ENCODE assay signal across 16 cellular contexts in genomic region chr2:106089611-106090010, GRCh38.
DNase-seq lines count a peak whose midpoint lies in the region; ATAC-seq and TF ChIP-seq lines count a peak whose summit lies in the region.
"Had no signal": no experiment of that assay in that cellular context is flagged by ENCODE, and none has a peak within 500 bp of the region (broad histone marks: within the 10 kb centered on the region; RNA-seq: fewer than 3 reads in every experiment).

No MANE protein-coding gene starts in this region.

- H3K4ac ChIP-seq in H9 (ENCODE audit: low read depth, low read length): no peak overlapping the region

- H4K5ac ChIP-seq in H9 (ENCODE audit: insufficient read length, low read depth, low read length): no peak overlapping the region

- H3K27me3 ChIP-seq in H9 (ENCODE audit: insufficient read depth, low read length): no peaks in the 10 kb centered on the region

- no peak overlapping the region for H2AFZ ChIP-seq in H9 (ENCODE audit: low read length)

- H3K9me3 Mint-ChIP-seq in activated naive CD8-positive, alpha-beta T cell (ENCODE audit: low read depth): peaks cover 7% of the 10 kb centered on the region
- peaks cover 6% of the 10 kb centered on the region for H3K9me3 Mint-ChIP-seq in activated naive CD8-positive, alpha-beta T cell treated with anti-CD3 and anti-CD28 coated beads, Interleukin-2, amount 50 U/mL, for 24 hours
- peaks cover 0 to 5% of the 10 kb centered on the region in 2 experiments; a peak in 1 of 5 replicates for H3K9me3 Mint-ChIP-seq in H9
- H3K9me3 Mint-ChIP-seq in central memory CD8-positive, alpha-beta T cell: peaks cover 7% of the 10 kb centered on the region

- no peak overlapping the region for H3K4me2 ChIP-seq in H9 (ENCODE audit: insufficient read depth, insufficient read length, low read length)

- no peak overlapping the region for H3K4me3 Mint-ChIP-seq in activated naive CD8-positive, alpha-beta T cell
- no peak overlapping the region for H3K4me3 Mint-ChIP-seq in activated naive CD8-positive, alpha-beta T cell treated with anti-CD3 and anti-CD28 coated beads, Interleukin-2, amount 50 U/mL, for 24 hours
- no peak overlapping the region for H3K4me3 Mint-ChIP-seq in H9
- no peak overlapping the region for H3K4me3 Mint-ChIP-seq in central memory CD8-positive, alpha-beta T cell

- TF ChIP-seq CTCF in H9 (conservative IDR thresholded peaks at IDR 0.05): 0 out of 3 replicates have a peak, but pooled peaks have one; percentile 10

- no peak overlapping the region for H3K18ac ChIP-seq in H9 (ENCODE audit: insufficient read length, low read depth, low read length)

- H4K20me1 ChIP-seq in H9 (ENCODE audit: control insufficient read depth, insufficient read depth, insufficient read length): no peaks in the 10 kb centered on the region

- H3K23me2 ChIP-seq in H9 (ENCODE audit: insufficient read length, low read depth, low read length, poor library complexity, severe bottlenecking): no peaks in the 10 kb centered on the region

- peak overlapping the region; percentile 90 for H3K27ac Mint-ChIP-seq in activated naive CD8-positive, alpha-beta T cell
- no peak overlapping the region for H3K27ac Mint-ChIP-seq in activated naive CD8-positive, alpha-beta T cell treated with anti-CD3 and anti-CD28 coated beads, Interleukin-2, amount 50 U/mL, for 24 hours
- no peak overlapping the region for H3K27ac Mint-ChIP-seq in H9
- peak overlapping the region; percentile 89 for H3K27ac Mint-ChIP-seq in central memory CD8-positive, alpha-beta T cell (ENCODE audit: low read depth)

- H3K36me3 Mint-ChIP-seq in activated naive CD8-positive, alpha-beta T cell: peaks cover 27% of the 10 kb centered on the region
- H3K36me3 Mint-ChIP-seq in activated naive CD8-positive, alpha-beta T cell treated with anti-CD3 and anti-CD28 coated beads, Interleukin-2, amount 50 U/mL, for 24 hours (ENCODE audit: low read depth): peaks cover 40% of the 10 kb centered on the region
- H3K36me3 Mint-ChIP-seq in H9 (ENCODE audit: insufficient read depth in 1 of 3, low read depth in 3 of 3): peaks cover 13 to 40% (median 16%) of the 10 kb centered on the region in 3 experiments; a peak in 6 of 7 replicates
- H3K36me3 Mint-ChIP-seq in central memory CD8-positive, alpha-beta T cell (ENCODE audit: insufficient read depth): peaks cover 16% of the 10 kb centered on the region

- no peak overlapping the region for H2AK5ac ChIP-seq in H9 (ENCODE audit: insufficient read length, low read length)

- no peak for ATAC-seq in activated naive CD8-positive, alpha-beta T cell treated with anti-CD3 and anti-CD28 coated beads, Interleukin-2, amount 50 U/mL, for 24 hours
- ATAC-seq in central memory CD8-positive, alpha-beta T cell (replicated peaks; ENCODE audit: extremely low read depth, poor library complexity, severe bottlenecking): no peak
- ATAC-seq: PC-3 had no signal

- H3K27me3 Mint-ChIP-seq in activated naive CD8-positive, alpha-beta T cell: no peaks in the 10 kb centered on the region
- H3K27me3 Mint-ChIP-seq in activated naive CD8-positive, alpha-beta T cell treated with anti-CD3 and anti-CD28 coated beads, Interleukin-2, amount 50 U/mL, for 24 hours: no peaks in the 10 kb centered on the region
- H3K27me3 Mint-ChIP-seq in H9 (ENCODE audit: low read depth): no peaks in the 10 kb centered on the region
- H3K27me3 Mint-ChIP-seq in central memory CD8-positive, alpha-beta T cell: no peaks in the 10 kb centered on the region

- H3K79me1 ChIP-seq in H9 (ENCODE audit: insufficient read depth, low read depth, low read length, poor library complexity, severe bottlenecking): no peaks in the 10 kb centered on the region

- no peaks in the 10 kb centered on the region for H3K79me2 ChIP-seq in H9 (ENCODE audit: insufficient read depth, low read length)

- no peak overlapping the region for H3K27ac ChIP-seq in H9 (ENCODE audit: insufficient read length, low read depth, low read length)
- H3K27ac ChIP-seq: RWPE1 had no signal

- H3T11ph ChIP-seq in H9 (ENCODE audit: low read length): no peak overlapping the region

- DNase-seq in activated naive CD8-positive, alpha-beta T cell treated with anti-CD3 and anti-CD28 coated beads, Interleukin-2, amount 50 U/mL, for 24 hours: no peak
- DNase-seq in H9 (no peak), NCI-H345 treated with DMSO at 0.1 percent for 48 hours (lab: John Stamatoyannopoulos, UW; ENCODE audit: unreplicated experiment) (no peak), nucleus accumbens (lab: John Stamatoyannopoulos, UW) (no peak)
- no peak for DNase-seq in central memory CD8-positive, alpha-beta T cell (ENCODE audit: low spot score in 2 of 2)
- DNase-seq in stimulated activated CD8-positive, alpha-beta memory T cell treated with anti-CD3 and anti-CD28 coated beads, Interleukin-4, amount 100 ng/mL, for 48 hours: peak; percentile 20
- no peak for DNase-seq in stimulated activated CD4-positive, alpha-beta T cell treated with anti-CD3 and anti-CD28 coated beads, Interleukin-15, amount 100 ng/mL, for 24 hours
- DNase-seq: DMS79, KBM-7, NCI-H1092, NCI-H2081 treated with DMSO at 0.1 percent for 48 hours, NCI-H510A treated with DMSO at 0.1 percent for 48 hours, NCI-H82, PC-3 had no signal

- no peak overlapping the region for H2BK12ac ChIP-seq in H9 (ENCODE audit: insufficient read length, low read depth, low read length)

- H4K91ac ChIP-seq in H9 (ENCODE audit: insufficient read length, low read depth, low read length): no peak overlapping the region

- H3K4me1 ChIP-seq in H9 (ENCODE audit: insufficient read depth, low read length): no peaks in the 10 kb centered on the region

- no peak overlapping the region for H3K9ac ChIP-seq in H9 (ENCODE audit: extremely low read depth, insufficient read length, low read length)

- H3K56ac ChIP-seq in H9 (ENCODE audit: insufficient read length, low read depth, low read length): no peak overlapping the region

- H2BK120ac ChIP-seq in H9 (ENCODE audit: low read depth, low read length, poor library complexity, severe bottlenecking): no peak overlapping the region

- H2BK5ac ChIP-seq in H9 (ENCODE audit: insufficient read length, low read length): no peak overlapping the region

- no peak overlapping the region for H3K14ac ChIP-seq in H9 (ENCODE audit: insufficient read depth, low read length)

- no peaks in the 10 kb centered on the region for H3K9me3 ChIP-seq in H9 (ENCODE audit: control insufficient read depth, low read depth, low read length)

- no peak overlapping the region for H2BK20ac ChIP-seq in H9 (ENCODE audit: low read depth, low read length, poor library complexity, severe bottlenecking)

- no peak overlapping the region for H3K23ac ChIP-seq in H9 (ENCODE audit: insufficient read length, low read depth, low read length)

- no peak overlapping the region for H2BK15ac ChIP-seq in H9 (ENCODE audit: low read depth, low read length)

- no peak overlapping the region for H4K8ac ChIP-seq in H9 (replicated peaks; ENCODE audit: insufficient read length, low read depth, low read length)

- no CpG with 5 or more reads among the region's 1 CpG for WGBS in H9 (ENCODE audit: extremely low coverage, insufficient read length, low lambda C conversion rate)

- H3K4me1 Mint-ChIP-seq in activated naive CD8-positive, alpha-beta T cell (ENCODE audit: low read depth): peaks cover 98% of the 10 kb centered on the region
- peaks cover 67% of the 10 kb centered on the region for H3K4me1 Mint-ChIP-seq in activated naive CD8-positive, alpha-beta T cell treated with anti-CD3 and anti-CD28 coated beads, Interleukin-2, amount 50 U/mL, for 24 hours
- no peaks in the 10 kb centered on the region for H3K4me1 Mint-ChIP-seq in H9
- peaks cover 71% of the 10 kb centered on the region for H3K4me1 Mint-ChIP-seq in central memory CD8-positive, alpha-beta T cell

Comparison
In these comparisons a context has a peak if more than half of its experiments do, and no peak if none do; other contexts are left out.
1. H3K27ac Mint-ChIP-seq: peak in activated naive CD8-positive, alpha-beta T cell (single experiment) and central memory CD8-positive, alpha-beta T cell (single experiment); none in activated naive CD8-positive, alpha-beta T cell treated with anti-CD3 and anti-CD28 coated beads, Interleukin-2, amount 50 U/mL, for 24 hours (single experiment) and H9 (0 of 3).